ENCODE assay signal across 8 cellular contexts in genomic region chr17:44898768-44899073, GRCh38. TPM values are rescaled to one million over a fixed set of nuclear protein-coding genes. Genes with fewer than 3 reads are reported as not detected.
DNase-seq lines count a peak whose midpoint lies in the region; TF ChIP-seq lines count a peak whose summit lies in the region.

No MANE protein-coding gene starts in this region.

- H3K9ac ChIP-seq in duodenal mucosa (ENCODE audit: low read depth in 1 of 2, low read length in 2 of 2) = peak overlapping the region; percentile 89 to 98

- DNase-seq in NCI-H345 treated with DMSO at 0.1 percent for 48 hours (lab: John Stamatoyannopoulos, UW; ENCODE audit: unreplicated experiment) = peak; percentile 14
- DNase-seq in NCI-H345 (lab: John Stamatoyannopoulos, UW) = no peak
- DNase-seq in OCI-LY7 (ENCODE audit: low spot score) = no peak
- no peak for DNase-seq in stimulated activated CD4-positive, alpha-beta T cell treated with anti-CD3 and anti-CD28 coated beads, Interleukin-4, amount 100 ng/mL, for 4 hours
- no peak for DNase-seq in glomerular visceral epithelial cell (ENCODE audit: extremely low spot score)
- DNase-seq in NCI-H2196 (lab: John Stamatoyannopoulos, UW; ENCODE audit: unreplicated experiment) = no peak

- H4K20me1 ChIP-seq in OCI-LY7 (ENCODE audit: insufficient read depth, low read length) = 0 out of 2 replicates have a peak, but pooled peaks cover 7% of the 10 kb centered on the region

- no peaks in the 10 kb centered on the region for H3K27me3 ChIP-seq in duodenal mucosa (ENCODE audit: control insufficient read depth in 1 of 2, insufficient read depth in 2 of 2, low read length in 2 of 2)

- H3K9me3 Mint-ChIP-seq in nephron = no peaks in the 10 kb centered on the region

- no peaks in the 10 kb centered on the region for H3K27me3 Mint-ChIP-seq in nephron (ENCODE audit: low read depth)

- peak overlapping the region; percentile 96 to 97 (median 96) for H3K4me3 Mint-ChIP-seq in nephron

- H3K4me1 Mint-ChIP-seq in nephron = peaks cover 44% of the 10 kb centered on the region

- TF ChIP-seq CTCF in OCI-LY7 (conservative IDR thresholded peaks at IDR 0.05; ENCODE audit: low read length) (no peak), nephron (IDR thresholded peaks at IDR 0.05; ENCODE audit: unreplicated experiment in 3 of 3) (no peak)

- H3K79me2 ChIP-seq in OCI-LY7 (ENCODE audit: insufficient read depth, low read depth, low read length) = peaks cover 49% of the 10 kb centered on the region

- H3K36me3 ChIP-seq in OCI-LY7 (ENCODE audit: insufficient read depth, low read length) = peaks cover 26% of the 10 kb centered on the region
- peaks cover 3 to 4% of the 10 kb centered on the region in 2 donors for H3K36me3 ChIP-seq in duodenal mucosa (ENCODE audit: control insufficient read depth in 1 of 2, insufficient read depth in 2 of 2, low read length in 2 of 2)

- peaks cover 12% of the 10 kb centered on the region for H3K36me3 Mint-ChIP-seq in nephron (ENCODE audit: low read depth)

- POLR2A ChIA-PET in OCI-LY7 (lab: Charles Lee) = interaction anchor here (0.5 to 1.2 kb wide), 3 partner anchors 174 to 1343 kb away, joined by 3 to 5 read pairs (median 4); no protein-coding TSS in a partner anchor

- H3K4me1 ChIP-seq in OCI-LY7 (ENCODE audit: insufficient read depth, low read length, poor library complexity, severe bottlenecking) (peaks cover 18% of the 10 kb centered on the region), duodenal mucosa (ENCODE audit: control insufficient read depth in 1 of 2, insufficient read depth in 2 of 2, low read length in 2 of 2) (peaks cover 16 to 26% of the 10 kb centered on the region in 2 donors)

- peak overlapping the region; percentile 100 for H3K27ac Mint-ChIP-seq in nephron

- H3K4me3 ChIP-seq in OCI-LY7 (ENCODE audit: low read depth, low read length, poor library complexity, severe bottlenecking) (peak overlapping the region; percentile 95), duodenal mucosa (ENCODE audit: low read depth in 1 of 2, low read length in 2 of 2) (peak overlapping the region; percentile 93 to 99)

- intact Hi-C loops in OCI-LY7 (cut with micrococcal nuclease; ENCODE audit: unreplicated experiment) = loop anchor here (2.0 kb wide), 1 partner anchor 48 kb away; the partner anchor contains the start of gene KIF18B

- H2AFZ ChIP-seq in OCI-LY7 (ENCODE audit: low read length) = peak overlapping the region; percentile 70

- TSS peak; percentile 92 for BruUV-seq in OCI-LY7 (replicated peaks; lab: Mats Ljungman, UMichigan)

- H3K27ac ChIP-seq in OCI-LY7 (ENCODE audit: low read depth, low read length, poor library complexity, severe bottlenecking) (peak overlapping the region; percentile 52), duodenal mucosa (ENCODE audit: low read depth, low read length) (peak overlapping the region; percentile 97)

- CTCF ChIA-PET in OCI-LY7 (lab: Charles Lee; ENCODE audit: unreplicated experiment) = interaction anchor here (0.9 kb wide), 1 partner anchor 9 kb away, joined by 4 read pairs; no protein-coding TSS in a partner anchor

- no peaks in the 10 kb centered on the region for H3K9me2 ChIP-seq in OCI-LY7 (ENCODE audit: insufficient read depth, low read length)

- H3K4me2 ChIP-seq in OCI-LY7 (ENCODE audit: low read length) = peak overlapping the region; percentile 88

- no peaks in the 10 kb centered on the region for H3K9me3 ChIP-seq in OCI-LY7 (ENCODE audit: low read length)
- H3K9me3 ChIP-seq in duodenal mucosa (ENCODE audit: control insufficient read depth in 1 of 2, low read length in 2 of 2) = no peaks in the 10 kb centered on the region

RNA-seq across cellular contexts. Expression of gene EFTUD2, which starts 0.5 kb away (rescaled TPM):
- total RNA-seq in OCI-LY7 (2014; rRNA removed; shearing (Covaris generic)) = 73.5 and 91.4 TPM in 2 replicates
- total RNA-seq in OCI-LY7 (2022) = 133 and 148 TPM in 2 replicates

RNA-seq across cellular contexts. Expression of gene GFAP, which starts 16.6 kb away (rescaled TPM):
- 0.51 TPM in 1 of 2 replicates, not detected in the other for total RNA-seq in OCI-LY7 (2014; rRNA removed; shearing (Covaris generic))
- total RNA-seq in OCI-LY7 (2022) = not detected in 2 replicates

RNA-seq across cellular contexts. Expression of gene KIF18B, which starts 48.9 kb away (rescaled TPM):
- 33.4 and 42.2 TPM in 2 replicates for total RNA-seq in OCI-LY7 (2014; rRNA removed; shearing (Covaris generic))
- 126 and 146 TPM in 2 replicates for total RNA-seq in OCI-LY7 (2022)

RNA-seq across cellular contexts. Expression of gene HIGD1B, which starts 51.0 kb away (rescaled TPM):
- not detected in 2 replicates for total RNA-seq in OCI-LY7 (2014; rRNA removed; shearing (Covaris generic))
- not detected in 2 replicates for total RNA-seq in OCI-LY7 (2022)
